In the genomic region with DNA sequence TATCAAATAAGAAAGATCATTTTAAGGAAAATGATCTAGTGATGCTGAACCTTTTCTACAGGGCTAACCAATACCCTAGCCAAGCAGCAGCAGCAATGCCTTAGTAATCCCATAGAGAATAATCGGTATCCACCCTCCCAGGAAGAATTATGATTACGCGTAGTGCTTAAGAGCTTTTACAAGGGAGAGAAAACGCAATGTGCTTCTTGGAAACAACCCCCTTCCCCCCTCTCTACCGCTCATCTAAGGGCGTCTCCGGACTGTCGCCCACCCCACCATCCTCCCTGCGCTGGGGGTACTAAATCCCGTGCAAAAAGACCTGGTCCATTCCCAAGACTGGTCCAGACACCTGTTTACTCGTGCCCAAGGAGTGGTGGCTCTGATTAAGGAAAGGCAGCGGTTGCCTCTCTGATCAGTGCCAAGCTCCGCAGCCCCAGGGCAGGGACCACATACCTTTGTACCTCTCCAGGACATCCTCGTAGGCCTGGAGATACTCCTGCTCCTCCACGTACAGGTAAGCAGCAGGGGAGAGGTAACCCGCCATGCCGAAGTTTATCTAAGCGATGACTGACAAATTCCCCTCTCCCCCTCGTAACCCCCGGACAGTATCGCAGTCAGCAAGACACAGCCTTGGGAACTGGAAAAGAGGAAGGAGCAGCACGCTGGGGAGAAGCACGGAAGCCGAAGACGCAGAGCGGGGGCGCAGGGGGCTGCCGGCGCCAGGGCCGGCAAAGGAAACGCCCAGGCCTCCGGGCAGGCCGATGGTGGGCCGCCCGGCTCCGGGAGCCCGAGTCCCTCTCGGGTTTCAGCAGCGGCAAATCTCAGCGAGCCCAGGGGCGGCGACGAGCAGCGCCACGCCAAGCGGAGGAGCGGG, we compare ENCODE assay signal across 8 cellular contexts.
DNase-seq lines count a peak whose midpoint lies in the region; ATAC-seq and TF ChIP-seq lines count a peak whose summit lies in the region.

No MANE protein-coding gene starts in this region.

- TF ChIP-seq CTCF in Peyer's patch (IDR thresholded peaks at IDR 0.05): no peak

- POLR2A ChIA-PET in CD8-positive, alpha-beta memory T cell (lab: Charles Lee): no interaction called here

- H3K4me3 ChIP-seq in CD8-positive, alpha-beta memory T cell (ENCODE audit: low read length): peak overlapping the region; percentile 23
- peak overlapping the region; percentile 41 to 70 (median 54) for H3K4me3 ChIP-seq in Peyer's patch

- TF ChIP-seq POLR2A in Peyer's patch (IDR thresholded peaks at IDR 0.05): no peak

- H3K36me3 ChIP-seq in CD8-positive, alpha-beta memory T cell (ENCODE audit: insufficient read depth, low read length): no peaks in the 10 kb centered on the region
- H3K36me3 ChIP-seq in Peyer's patch: no peaks in the 10 kb centered on the region

- H3K4me1 ChIP-seq in CD8-positive, alpha-beta memory T cell (ENCODE audit: insufficient read depth, low read length): peaks cover 3% of the 10 kb centered on the region
- peaks cover 0 to 12% (median 2%) of the 10 kb centered on the region in 4 donors for H3K4me1 ChIP-seq in Peyer's patch

- no peaks in the 10 kb centered on the region for H3K9me3 ChIP-seq in CD8-positive, alpha-beta memory T cell (ENCODE audit: low read length)
- no peaks in the 10 kb centered on the region for H3K9me3 ChIP-seq in Peyer's patch

- H3K36me3 Mint-ChIP-seq in CD8-positive, alpha-beta memory T cell: no peaks in the 10 kb centered on the region
- H3K36me3 Mint-ChIP-seq in central memory CD8-positive, alpha-beta T cell (ENCODE audit: insufficient read depth): peaks cover 2% of the 10 kb centered on the region

- intact Hi-C loops in left colon (cut with DNase I, micrococcal nuclease): no loop called here

- peaks cover 26 to 76% of the 10 kb centered on the region in 2 donors for H3K27me3 Mint-ChIP-seq in CD8-positive, alpha-beta memory T cell
- peaks cover 79% of the 10 kb centered on the region for H3K27me3 Mint-ChIP-seq in central memory CD8-positive, alpha-beta T cell
- peaks cover 83% of the 10 kb centered on the region for H3K27me3 Mint-ChIP-seq in stimulated activated naive CD8-positive, alpha-beta T cell treated with anti-CD3 and anti-CD28 coated beads, Interleukin-15, amount 100 ng/mL, for 72 hours

- no peak overlapping the region for H3K27ac ChIP-seq in CD8-positive, alpha-beta memory T cell (ENCODE audit: low read depth, low read length)
- peak overlapping the region; percentile 44 to 87 (median 71) for H3K27ac ChIP-seq in Peyer's patch

- no peak for DNase-seq in CD8-positive, alpha-beta memory T cell
- DNase-seq in Peyer's patch (peak in 1 of 3 donors; percentile 52), left colon (no peak), NCI-H2029 treated with DMSO at 0.1 percent for 48 hours (lab: John Stamatoyannopoulos, UW) (no peak)
- DNase-seq in central memory CD8-positive, alpha-beta T cell (ENCODE audit: low spot score in 2 of 2): no peak
- DNase-seq in stimulated activated naive CD8-positive, alpha-beta T cell treated with anti-CD3 and anti-CD28 coated beads, Interleukin-15, amount 100 ng/mL, for 72 hours: peak; percentile 10

- H3K27ac Mint-ChIP-seq in CD8-positive, alpha-beta memory T cell: peak overlapping the region in 3 of 8 donors; percentile 8 to 85 (median 76)
- no peak overlapping the region for H3K27ac Mint-ChIP-seq in central memory CD8-positive, alpha-beta T cell (ENCODE audit: low read depth)
- H3K27ac Mint-ChIP-seq in stimulated activated naive CD8-positive, alpha-beta T cell treated with anti-CD3 and anti-CD28 coated beads, Interleukin-15, amount 100 ng/mL, for 72 hours: peak overlapping the region in 1 of 2 donors; percentile 7

- ATAC-seq in GM19372 (IDR thresholded peaks at IDR 0.05; ENCODE audit: low read depth, unreplicated experiment) (peak; percentile 6), HG03432 (IDR thresholded peaks at IDR 0.05; ENCODE audit: unreplicated experiment) (peak; percentile 23), left colon (peak; percentile 33)
- peak; percentile 11 for ATAC-seq in central memory CD8-positive, alpha-beta T cell (replicated peaks; ENCODE audit: extremely low read depth, poor library complexity, severe bottlenecking)
- peak; percentile 17 for ATAC-seq in stimulated activated naive CD8-positive, alpha-beta T cell treated with anti-CD3 and anti-CD28 coated beads, Interleukin-15, amount 100 ng/mL, for 72 hours

- peaks cover 11% of the 10 kb centered on the region for H3K27me3 ChIP-seq in CD8-positive, alpha-beta memory T cell (ENCODE audit: insufficient read depth, low read length, poor library complexity, severe bottlenecking)
- H3K27me3 ChIP-seq in Peyer's patch: no peaks in the 10 kb centered on the region

- peaks cover 0 to 3% (median 0%) of the 10 kb centered on the region in 5 donors for H3K9me3 Mint-ChIP-seq in CD8-positive, alpha-beta memory T cell
- H3K9me3 Mint-ChIP-seq in central memory CD8-positive, alpha-beta T cell: no peaks in the 10 kb centered on the region
- H3K9me3 Mint-ChIP-seq in stimulated activated naive CD8-positive, alpha-beta T cell treated with anti-CD3 and anti-CD28 coated beads, Interleukin-15, amount 100 ng/mL, for 72 hours: no peaks in the 10 kb centered on the region

- peaks cover 4 to 13% (median 8%) of the 10 kb centered on the region in 3 donors for H3K4me1 Mint-ChIP-seq in CD8-positive, alpha-beta memory T cell
- peaks cover 6% of the 10 kb centered on the region for H3K4me1 Mint-ChIP-seq in central memory CD8-positive, alpha-beta T cell
- peaks cover 13% of the 10 kb centered on the region for H3K4me1 Mint-ChIP-seq in stimulated activated naive CD8-positive, alpha-beta T cell treated with anti-CD3 and anti-CD28 coated beads, Interleukin-15, amount 100 ng/mL, for 72 hours

- peak overlapping the region in 6 of 7 donors; percentile 52 to 85 (median 74) for H3K4me3 Mint-ChIP-seq in CD8-positive, alpha-beta memory T cell
- peak overlapping the region; percentile 62 for H3K4me3 Mint-ChIP-seq in central memory CD8-positive, alpha-beta T cell
- peak overlapping the region; percentile 82 to 88 for H3K4me3 Mint-ChIP-seq in stimulated activated naive CD8-positive, alpha-beta T cell treated with anti-CD3 and anti-CD28 coated beads, Interleukin-15, amount 100 ng/mL, for 72 hours

- CTCF ChIA-PET in CD8-positive, alpha-beta memory T cell (lab: Charles Lee): no interaction called here

Comparison
In these comparisons a context has a peak if more than half of its experiments do, and no peak if none do; other contexts are left out.
1. DNase-seq: peak in stimulated activated naive CD8-positive, alpha-beta T cell treated with anti-CD3 and anti-CD28 coated beads, Interleukin-15, amount 100 ng/mL, for 72 hours (2 of 2); none in CD8-positive, alpha-beta memory T cell (0 of 5), central memory CD8-positive, alpha-beta T cell (0 of 2), left colon (0 of 2) and NCI-H2029 treated with DMSO at 0.1 percent for 48 hours (single experiment).
2. Peak in every context shown above with its lines, with median percentiles within 50 percentile points of each other: H3K4me3 Mint-ChIP-seq and ATAC-seq.